Comparison of ENCODE assay signal across 38 cellular contexts in the genomic region with DNA sequence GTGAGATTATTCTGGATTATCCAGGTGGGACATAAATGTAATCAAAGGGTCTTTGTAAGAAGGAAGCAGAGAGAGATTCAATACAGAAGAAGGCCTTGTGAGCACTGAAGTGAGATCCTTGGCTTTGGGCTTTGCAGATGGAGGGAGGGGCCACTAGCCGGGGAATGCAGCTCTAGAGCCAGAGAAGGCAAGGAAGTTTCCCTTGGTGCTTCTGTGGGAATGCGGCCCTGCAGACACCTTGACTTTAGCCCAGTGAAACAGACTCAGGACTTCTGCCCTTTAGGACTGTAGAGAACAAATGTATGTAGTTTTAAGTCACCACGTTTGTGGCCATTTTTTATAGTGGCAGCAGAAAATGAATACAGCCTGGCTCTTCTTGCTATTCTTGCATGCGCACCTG. TPM values are rescaled to one million over a fixed set of nuclear protein-coding genes. Genes with fewer than 3 reads are reported as not detected.
"Had no signal": no experiment of that assay in that cellular context is flagged by ENCODE, and none has a peak within 500 bp of the region (broad histone marks: within the 10 kb centered on the region; RNA-seq: fewer than 3 reads in every experiment).

No MANE protein-coding gene starts in this region.

- H3K27ac Mint-ChIP-seq: activated CD4-positive, alpha-beta memory T cell treated with anti-CD3 and anti-CD28 coated beads for 36 hours; activated CD4-positive, alpha-beta T cell treated with anti-CD3 and anti-CD28 coated beads for 36 hours; activated CD4-positive, alpha-beta T cell treated with anti-CD3 and anti-CD28 coated beads, Interleukin-2, amount 10 ng/mL, durations not matched to agents 24 days and 14 days; activated CD8-positive, alpha-beta memory T cell treated with anti-CD3 and anti-CD28 coated beads, Interleukin-2, amount 10 ng/mL, durations not matched to agents 7 days and 5 days; activated CD8-positive, alpha-beta T cell treated with anti-CD3 and anti-CD28 coated beads, Interleukin-2, amount 10 ng/mL, durations not matched to agents 7 days and 5 days; activated naive CD8-positive, alpha-beta T cell; activated T-helper 1 cell treated with anti-CD3 and anti-CD28 coated beads, Interleukin-12 subunit alpha, Interleukin-12 subunit beta, Interleukin-2, Interleukin-4 antibody, amounts not matched to agents 30 ng/mL and 10 ng/mL and 1 ng/mL, durations not matched to agents 14 hours and 24 hours and 36 hours; activated T-helper 2 cell treated with anti-CD3 and anti-CD28 coated beads, Interferon-gamma antibody, Interleukin-2, Interleukin-4, amounts not matched to agents 10 μg/mL and 5 μg/mL and 100 μg/mL, durations not matched to agents 14 hours and 24 hours and 36 hours; effector memory CD8-positive, alpha-beta T cell had no signal

- ATAC-seq: activated CD4-positive, alpha-beta T cell treated with anti-CD3 and anti-CD28 coated beads for 36 hours; activated CD8-positive, alpha-beta memory T cell treated with anti-CD3 and anti-CD28 coated beads, Interleukin-2, amount 10 ng/mL, durations not matched to agents 7 days and 5 days; activated CD8-positive, alpha-beta T cell treated with anti-CD3 and anti-CD28 coated beads, Interleukin-2, amount 10 ng/mL, durations not matched to agents 7 days and 5 days; body of pancreas; effector memory CD8-positive, alpha-beta T cell; gastroesophageal sphincter; heart right ventricle had no signal

- H3K36me3 Mint-ChIP-seq: activated CD4-positive, alpha-beta memory T cell treated with anti-CD3 and anti-CD28 coated beads for 36 hours; activated CD8-positive, alpha-beta memory T cell treated with anti-CD3 and anti-CD28 coated beads, Interleukin-2, amount 10 ng/mL, durations not matched to agents 7 days and 5 days; activated naive CD8-positive, alpha-beta T cell had no signal

- H3K4me3 Mint-ChIP-seq: activated CD4-positive, alpha-beta memory T cell treated with anti-CD3 and anti-CD28 coated beads for 36 hours; activated CD4-positive, alpha-beta T cell treated with anti-CD3 and anti-CD28 coated beads for 36 hours; activated CD4-positive, alpha-beta T cell treated with anti-CD3 and anti-CD28 coated beads, Interleukin-2, amount 10 ng/mL, durations not matched to agents 24 days and 14 days; activated CD8-positive, alpha-beta memory T cell treated with anti-CD3 and anti-CD28 coated beads, Interleukin-2, amount 10 ng/mL, durations not matched to agents 7 days and 5 days; activated CD8-positive, alpha-beta T cell treated with anti-CD3 and anti-CD28 coated beads, Interleukin-2, amount 10 ng/mL, durations not matched to agents 7 days and 5 days; activated naive CD8-positive, alpha-beta T cell; activated T-helper 1 cell treated with anti-CD3 and anti-CD28 coated beads, Interleukin-12 subunit alpha, Interleukin-12 subunit beta, Interleukin-2, Interleukin-4 antibody, amounts not matched to agents 30 ng/mL and 10 ng/mL and 1 ng/mL, durations not matched to agents 14 hours and 24 hours and 36 hours; central memory CD8-positive, alpha-beta T cell; effector memory CD8-positive, alpha-beta T cell had no signal

- H3K27ac ChIP-seq: body of pancreas, epithelial cell of prostate, esophagus squamous epithelium, gastroesophageal sphincter, heart right ventricle had no signal

- H3K9me3 ChIP-seq: body of pancreas, esophagus squamous epithelium, gastroesophageal sphincter, heart right ventricle had no signal

- H3K4me1 ChIP-seq: body of pancreas, gastroesophageal sphincter had no signal

- H3K27me3 Mint-ChIP-seq: activated CD4-positive, alpha-beta T cell treated with anti-CD3 and anti-CD28 coated beads for 36 hours; activated naive CD8-positive, alpha-beta T cell had no signal

- H3K36me3 ChIP-seq: esophagus squamous epithelium, gastroesophageal sphincter, heart right ventricle had no signal

- H3K4me3 ChIP-seq: body of pancreas, esophagus squamous epithelium, gastroesophageal sphincter, heart right ventricle had no signal

- H3K4me1 Mint-ChIP-seq: activated CD4-positive, alpha-beta T cell treated with anti-CD3 and anti-CD28 coated beads for 36 hours; activated CD4-positive, alpha-beta T cell treated with anti-CD3 and anti-CD28 coated beads, Interleukin-2, amount 10 ng/mL, durations not matched to agents 24 days and 14 days; activated CD8-positive, alpha-beta memory T cell treated with anti-CD3 and anti-CD28 coated beads, Interleukin-2, amount 10 ng/mL, durations not matched to agents 7 days and 5 days; central memory CD8-positive, alpha-beta T cell had no signal

- H3K9me3 Mint-ChIP-seq: activated CD4-positive, alpha-beta memory T cell treated with anti-CD3 and anti-CD28 coated beads for 36 hours; activated CD4-positive, alpha-beta T cell treated with anti-CD3 and anti-CD28 coated beads, Interleukin-2, amount 10 ng/mL, durations not matched to agents 24 days and 14 days; activated T-helper 1 cell treated with anti-CD3 and anti-CD28 coated beads, Interleukin-12 subunit alpha, Interleukin-12 subunit beta, Interleukin-2, Interleukin-4 antibody, amounts not matched to agents 30 ng/mL and 10 ng/mL and 1 ng/mL, durations not matched to agents 14 hours and 24 hours and 36 hours; activated T-helper 2 cell treated with anti-CD3 and anti-CD28 coated beads, Interferon-gamma antibody, Interleukin-2, Interleukin-4, amounts not matched to agents 10 μg/mL and 5 μg/mL and 100 μg/mL, durations not matched to agents 14 hours and 24 hours and 36 hours; central memory CD8-positive, alpha-beta T cell; effector memory CD8-positive, alpha-beta T cell had no signal

- H3K27me3 ChIP-seq: body of pancreas had no signal

- DNase-seq: activated CD4-positive, alpha-beta memory T cell treated with anti-CD3 and anti-CD28 coated beads for 36 hours; activated CD4-positive, alpha-beta T cell treated with anti-CD3 and anti-CD28 coated beads for 36 hours; activated CD4-positive, alpha-beta T cell treated with anti-CD3 and anti-CD28 coated beads, Interleukin-2, amount 10 ng/mL, durations not matched to agents 24 days and 14 days; activated CD4-positive, CD25-positive, alpha-beta regulatory T cell; activated CD4-positive, CD25-positive, alpha-beta regulatory T cell treated with anti-CD3 and anti-CD28 coated beads, Interleukin-2, amount 50 U/mL, for 72 hours; activated CD8-positive, alpha-beta memory T cell treated with anti-CD3 and anti-CD28 coated beads, Interleukin-2, amount 10 ng/mL, durations not matched to agents 7 days and 5 days; activated CD8-positive, alpha-beta memory T cell treated with anti-CD3 and anti-CD28 coated beads, Interleukin-2, amount 50 U/mL, for 4 hours; activated CD8-positive, alpha-beta T cell treated with anti-CD3 and anti-CD28 coated beads, Interleukin-2, amount 10 ng/mL, durations not matched to agents 7 days and 5 days; activated gamma-delta T cell treated with Interleukin-2 at 50 U/mL for 16 hours; activated naive CD4-positive, alpha-beta T cell treated with anti-CD3 and anti-CD28 coated beads, Interleukin-2, amount 50 U/mL, for 16 hours; activated naive CD4-positive, alpha-beta T cell treated with Interleukin-2 at 50 U/mL for 16 hours; activated T-cell treated with anti-CD3 and anti-CD28 coated beads, Interleukin-2, amount 50 U/mL, for 1 hour; activated T-cell treated with anti-CD3 and anti-CD28 coated beads, Interleukin-2, amount 50 U/mL, for 48 hours; amniotic stem cell; body of pancreas; cortex of kidney; dermis blood vessel endothelial cell; effector CD4-positive, alpha-beta T cell; effector memory CD8-positive, alpha-beta T cell; esophagus squamous epithelium; foreskin melanocyte; heart right ventricle; T-helper 2 cell had no signal

RNA-seq across cellular contexts. Expression of a gene that starts 8.1 kb away (rescaled TPM):
- total RNA-seq: activated CD4-positive, alpha-beta memory T cell treated with anti-CD3 and anti-CD28 coated beads for 36 hours; activated CD4-positive, alpha-beta T cell treated with anti-CD3 and anti-CD28 coated beads for 36 hours; activated CD4-positive, alpha-beta T cell treated with anti-CD3 and anti-CD28 coated beads, Interleukin-2, amount 10 ng/mL, durations not matched to agents 24 days and 14 days; activated CD8-positive, alpha-beta memory T cell treated with anti-CD3 and anti-CD28 coated beads for 36 hours; activated CD8-positive, alpha-beta memory T cell treated with anti-CD3 and anti-CD28 coated beads, Interleukin-2, amount 10 ng/mL, durations not matched to agents 7 days and 5 days; activated CD8-positive, alpha-beta T cell treated with anti-CD3 and anti-CD28 coated beads, Interleukin-2, amount 10 ng/mL, durations not matched to agents 7 days and 5 days; activated T-helper 1 cell treated with anti-CD3 and anti-CD28 coated beads, Interleukin-12 subunit alpha, Interleukin-12 subunit beta, Interleukin-2, Interleukin-4 antibody, amounts not matched to agents 30 ng/mL and 10 ng/mL and 1 ng/mL, durations not matched to agents 14 hours and 24 hours and 36 hours; activated T-helper 2 cell treated with anti-CD3 and anti-CD28 coated beads, Interferon-gamma antibody, Interleukin-2, Interleukin-4, amounts not matched to agents 10 μg/mL and 5 μg/mL and 100 μg/mL, durations not matched to agents 14 hours and 24 hours and 36 hours; aorta; body of pancreas; cardiac septum; cerebellum; dermis blood vessel endothelial cell; endothelial cell of umbilical vein; esophagus squamous epithelium; fibroblast of lung; fibroblast of villous mesenchyme; gastroesophageal sphincter; glomerular endothelial cell; heart right ventricle; T-helper 1 cell treated with Interleukin-12 subunit alpha and Interleukin-12 subunit beta and Interleukin-4 antibody, amounts not matched to agents 30 ng/mL and 1 ng/mL, for 36 hours had no signal

RNA-seq across cellular contexts. Expression of a gene that starts 27.5 kb away (rescaled TPM):
- total RNA-seq: activated CD8-positive, alpha-beta memory T cell treated with anti-CD3 and anti-CD28 coated beads, Interleukin-2, amount 10 ng/mL, durations not matched to agents 7 days and 5 days; activated CD8-positive, alpha-beta T cell treated with anti-CD3 and anti-CD28 coated beads, Interleukin-2, amount 10 ng/mL, durations not matched to agents 7 days and 5 days; T-helper 1 cell treated with Interleukin-12 subunit alpha and Interleukin-12 subunit beta and Interleukin-4 antibody, amounts not matched to agents 30 ng/mL and 1 ng/mL, for 36 hours had no signal
